13 cellular contexts compared by ENCODE assay signal in genomic region chr18:68438983-68439382, GRCh38.
DNase-seq lines count a peak whose midpoint lies in the region; ATAC-seq, FAIRE-seq and TF ChIP-seq lines count a peak whose summit lies in the region.
"Had no signal": no experiment of that assay in that cellular context is flagged by ENCODE, and none has a peak within 500 bp of the region (broad histone marks: within the 10 kb centered on the region; RNA-seq: fewer than 3 reads in every experiment).

No MANE protein-coding gene starts in this region.

- H3K4me1 ChIP-seq in ACC112 (ENCODE audit: control insufficient read depth, insufficient read depth, low read length, unreplicated experiment): peaks cover 19% of the 10 kb centered on the region
- peaks cover 0 to 3% (median 0%) of the 10 kb centered on the region in 4 experiments; a peak in 1 of 7 replicates for H3K4me1 ChIP-seq in H1 (replicated peaks in 1 of 4; ENCODE audit: control insufficient read depth in 3 of 4, insufficient read depth in 4 of 4, low read length in 3 of 4)
- no peaks in the 10 kb centered on the region for H3K4me1 ChIP-seq in left lung
- no peaks in the 10 kb centered on the region for H3K4me1 ChIP-seq in hepatocyte (ENCODE audit: insufficient read depth)

- no peaks in the 10 kb centered on the region for H3K36me3 ChIP-seq in ACC112 (ENCODE audit: insufficient read depth, low read length)
- no peaks in the 10 kb centered on the region for H3K36me3 ChIP-seq in H1 (ENCODE audit: control insufficient read depth in 2 of 4, insufficient read depth in 4 of 4, low read length in 3 of 4)
- no peaks in the 10 kb centered on the region for H3K36me3 ChIP-seq in left lung
- H3K36me3 ChIP-seq in hepatocyte (replicated peaks; ENCODE audit: insufficient read depth, low read depth): no peaks in the 10 kb centered on the region

- peak overlapping the region; percentile 18 for H3K27ac ChIP-seq in ACC112 (ENCODE audit: low read depth, low read length)
- H3K27ac ChIP-seq in H1 (ENCODE audit: low read depth, low read length): no peak overlapping the region
- H3K27ac ChIP-seq in left lung: peak overlapping the region; percentile 0 to 10
- no peak overlapping the region for H3K27ac ChIP-seq in substantia nigra (ENCODE audit: low read depth, low read length, poor library complexity, severe bottlenecking)
- H3K27ac ChIP-seq in hepatocyte: no peak overlapping the region
- H3K27ac ChIP-seq: RWPE1 had no signal

- TF ChIP-seq RAD21 in H1 (IDR thresholded peaks at IDR 0.05 in 1 of 2, conservative IDR thresholded peaks at IDR 0.05 in 1 of 2; ENCODE audit: low read depth in 2 of 2, low read length in 2 of 2): no peak

- 61% methylated on average over 2 of the region's 2 CpGs; no CpG with 5 or more reads in 1 of the 2 experiments for WGBS in H1 (ENCODE audit: extremely low coverage in 1 of 2, insufficient coverage in 1 of 2, insufficient read length in 1 of 2, insufficient replicate concordance in 2 of 2, low coverage in 1 of 2, low lambda C conversion rate in 2 of 2, missing lambda C conversion rate in 1 of 2), 2 experiments
- WGBS in hepatocyte (ENCODE audit: low lambda C conversion rate, missing lambda C conversion rate): 56% methylated on average over 2 of the region's 2 CpGs

- no peak overlapping the region for H2BK12ac ChIP-seq in H1 (ENCODE audit: low read depth, low read length)

- no peak overlapping the region for H3K18ac ChIP-seq in H1 (ENCODE audit: extremely low read depth, low read length)

- POLR2A ChIA-PET in H1 (lab: Charles Lee; ENCODE audit: partially characterized antibody): no interaction called here

- TF ChIP-seq CTCF in H1 (IDR thresholded peaks at IDR 0.05; ENCODE audit: control extremely low read depth in 1 of 3, insufficient read depth in 1 of 3, low read depth in 1 of 3, low read length in 3 of 3) (no peak), left lung (IDR thresholded peaks at IDR 0.05) (no peak), hepatocyte (IDR thresholded peaks at IDR 0.05; ENCODE audit: poor library complexity) (no peak)

- H3K4me3 ChIP-seq in ACC112 (ENCODE audit: low read depth, low read length): no peak overlapping the region
- H3K4me3 ChIP-seq in H1 (ENCODE audit: extremely low read depth in 1 of 4, insufficient read depth in 2 of 4, low read depth in 3 of 4, low read length in 4 of 4): no peak overlapping the region
- no peak overlapping the region for H3K4me3 ChIP-seq in left lung
- no peak overlapping the region for H3K4me3 ChIP-seq in hepatocyte

- H3K79me2 ChIP-seq in ACC112 (ENCODE audit: control insufficient read depth, insufficient read depth, low read length, unreplicated experiment): no peaks in the 10 kb centered on the region
- no peaks in the 10 kb centered on the region for H3K79me2 ChIP-seq in H1 (ENCODE audit: control insufficient read depth in 1 of 2, insufficient read depth in 2 of 2, low read length in 2 of 2)
- H3K79me2 ChIP-seq in hepatocyte: no peaks in the 10 kb centered on the region

- H3K14ac ChIP-seq in H1 (ENCODE audit: insufficient read length): no peak overlapping the region

- H3K56ac ChIP-seq in H1 (replicated peaks; ENCODE audit: insufficient read length, low read depth, low read length): no peak overlapping the region

- no peak overlapping the region for H4K5ac ChIP-seq in H1 (ENCODE audit: insufficient read length, low read depth, low read length)

- no peak overlapping the region for H2AK5ac ChIP-seq in H1 (ENCODE audit: low read depth, low read length)

- H3K4me2 ChIP-seq in H1 (ENCODE audit: insufficient read depth in 1 of 2, low read depth in 2 of 2, low read length in 2 of 2): no peak overlapping the region; a peak in 1 of 4 replicates
- no peak overlapping the region for H3K4me2 ChIP-seq in hepatocyte

- DNase-seq in HK-2 (ENCODE audit: unreplicated experiment) (peak; percentile 16), H1 (ENCODE audit: low read depth in 1 of 2, low spot score in 2 of 2) (no peak), left lung (no peak), substantia nigra (lab: John Stamatoyannopoulos, UW) (no peak), hepatocyte (ENCODE audit: low spot score) (no peak)
- DNase-seq: activated CD4-positive, alpha-beta T cell treated with anti-CD3 and anti-CD28 coated beads, Interleukin-2, amount 50 U/mL, for 48 hours; amniotic stem cell; CD4-positive, CD25-positive, alpha-beta regulatory T cell; NCI-H187 treated with DMSO at 0.1 percent for 48 hours had no signal

- ATAC-seq in left lung (peak; percentile 62), GM18520 (IDR thresholded peaks at IDR 0.05; ENCODE audit: unreplicated experiment) (no peak), GM21786 (IDR thresholded peaks at IDR 0.05; ENCODE audit: unreplicated experiment) (no peak)

- no peaks in the 10 kb centered on the region for H3K79me1 ChIP-seq in H1 (ENCODE audit: low read depth, low read length)

- H4K91ac ChIP-seq in H1 (replicated peaks; ENCODE audit: insufficient read length, low read length): no peak overlapping the region

- H2BK20ac ChIP-seq in H1 (ENCODE audit: low read length): no peak overlapping the region

- H2BK5ac ChIP-seq in H1 (ENCODE audit: low read depth, low read length): no peak overlapping the region

- no peaks in the 10 kb centered on the region for H4K20me1 ChIP-seq in H1 (replicated peaks in 1 of 2; ENCODE audit: control insufficient read depth in 1 of 2, insufficient read depth in 2 of 2, low read length in 2 of 2)
- H4K20me1 ChIP-seq in hepatocyte (ENCODE audit: insufficient read depth, poor library complexity, severe bottlenecking): no peaks in the 10 kb centered on the region

- TF ChIP-seq EP300 in H1 (IDR thresholded peaks at IDR 0.05; ENCODE audit: borderline replicate concordance in 1 of 2, low read depth in 2 of 2, low read length in 2 of 2): no peak

- no peak for TF ChIP-seq POLR2A in H1 (IDR thresholded peaks at IDR 0.05; ENCODE audit: control extremely low read depth in 1 of 2, low read depth in 2 of 2, low read length in 2 of 2)

- H3K9me2 ChIP-seq in hepatocyte (replicated peaks; ENCODE audit: insufficient read depth): no peaks in the 10 kb centered on the region

- no peak overlapping the region for H3K23ac ChIP-seq in H1 (ENCODE audit: insufficient read length)

- no peak overlapping the region for H3K4ac ChIP-seq in H1 (replicated peaks; ENCODE audit: insufficient read length, low read depth, low read length)

- no peak overlapping the region for H3K9ac ChIP-seq in H1 (replicated peaks in 1 of 4; ENCODE audit: extremely low read depth in 1 of 4, low read depth in 3 of 4, low read length in 3 of 4)

- no peak overlapping the region for H2BK120ac ChIP-seq in H1 (replicated peaks; ENCODE audit: low read depth, low read length)

- no peak overlapping the region for H4K8ac ChIP-seq in H1 (ENCODE audit: extremely low read depth, insufficient read depth, low read length)

- CTCF ChIA-PET in H1 (lab: Charles Lee; ENCODE audit: partially characterized antibody): no interaction called here

- H2AFZ ChIP-seq in ACC112 (ENCODE audit: low read length, unreplicated experiment) (peak overlapping the region; percentile 31), H1 (ENCODE audit: low read length) (no peak overlapping the region), hepatocyte (no peak overlapping the region)

- H3K23me2 ChIP-seq in H1 (ENCODE audit: low read depth, low read length): no peaks in the 10 kb centered on the region

- no peak overlapping the region for H2BK15ac ChIP-seq in H1 (ENCODE audit: low read length)

- 0 out of 4 replicates have a peak, but pooled peaks cover 0 to 8% of the 10 kb centered on the region in 2 experiments for H3K9me3 ChIP-seq in H1 (ENCODE audit: insufficient read depth in 2 of 2, low read depth in 1 of 2, low read length in 1 of 2)
- no peaks in the 10 kb centered on the region for H3K9me3 ChIP-seq in left lung
- no peaks in the 10 kb centered on the region for H3K9me3 ChIP-seq in hepatocyte (ENCODE audit: low read depth)

- no peak for FAIRE-seq in H1 (lab: Jason Lieb, UNC)

- H3K27me3 ChIP-seq in ACC112 (ENCODE audit: insufficient read depth, low read length) (no peaks in the 10 kb centered on the region), H1 (replicated peaks in 1 of 4; ENCODE audit: control insufficient read depth in 3 of 4, extremely low read depth in 1 of 4, insufficient read depth in 3 of 4, low read length in 3 of 4) (no peaks in the 10 kb centered on the region), left lung (no peaks in the 10 kb centered on the region), hepatocyte (no peaks in the 10 kb centered on the region)

- intact Hi-C loops in left lung (cut with DNase I): no loop called here

TF ChIP-seq in H1, 55 proteins besides CTCF, POLR2A, EP300 and RAD21:
- TF ChIP-seq CEBPB (IDR thresholded peaks at IDR 0.05; ENCODE audit: low read depth, low read length): 0 out of 2 replicates have a peak, but pooled peaks have one; percentile 37
- no peak for TF ChIP-seq PHF8 (conservative IDR thresholded peaks at IDR 0.05; ENCODE audit: low read depth, low read length)
- no peak for TF ChIP-seq TBP (IDR thresholded peaks at IDR 0.05; ENCODE audit: low read depth, low read length)

Comparison
In these comparisons a context has a peak if more than half of its experiments do, and no peak if none do; other contexts are left out.
1. H3K27ac ChIP-seq: peak in ACC112 (single experiment) and left lung (2 of 2); none in H1 (single experiment), substantia nigra (single experiment) and hepatocyte (single experiment).